Comparison of ENCODE assay signal across 18 cellular contexts in the genomic region with DNA sequence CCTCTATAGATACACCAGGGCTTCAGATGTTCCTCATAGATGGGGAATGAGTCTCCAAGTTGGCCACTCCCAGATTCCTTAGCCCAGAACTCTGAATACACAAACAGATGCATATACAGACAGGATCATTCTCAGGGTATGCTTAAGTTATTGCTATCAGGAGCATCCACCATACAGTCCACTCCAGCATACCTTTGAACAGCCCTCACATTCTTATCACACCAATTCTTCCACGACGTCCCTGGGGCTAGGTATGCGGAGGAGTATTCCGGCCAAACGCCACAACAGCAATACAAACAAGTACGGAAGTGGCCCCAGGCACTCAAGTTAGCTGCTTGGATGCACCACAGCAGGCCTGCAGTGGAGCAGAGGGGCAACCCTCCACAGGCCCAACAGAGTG.
"Had no signal": no experiment of that assay in that cellular context is flagged by ENCODE, and none has a peak within 500 bp of the region (broad histone marks: within the 10 kb centered on the region; RNA-seq: fewer than 3 reads in every experiment).

No MANE protein-coding gene starts in this region.

- H3K27me3 ChIP-seq: ascending aorta, breast epithelium, right atrium auricular region, upper lobe of left lung had no signal

- H3K9me3 ChIP-seq: ascending aorta, breast epithelium, right atrium auricular region, upper lobe of left lung had no signal

- DNase-seq: activated CD4-positive, alpha-beta T cell treated with anti-CD3 and anti-CD28 coated beads for 1 hour; activated CD4-positive, alpha-beta T cell treated with anti-CD3 and anti-CD28 coated beads, Interleukin-2, amount 50 U/mL, for 4 hours; activated naive CD4-positive, alpha-beta T cell treated with Interleukin-2 at 50 U/mL for 16 hours; activated naive CD8-positive, alpha-beta T cell treated with anti-CD3 and anti-CD28 coated beads, Interleukin-2, amount 50 U/mL, for 24 hours; activated T-cell treated with anti-CD3 and anti-CD28 coated beads for 4 hours; erythroblast; occipital lobe; small intestine; stimulated activated CD4-positive, alpha-beta T cell treated with anti-CD3 and anti-CD28 coated beads, Interleukin-4, amount 100 ng/mL, for 24 hours; stimulated activated naive CD4-positive, alpha-beta T cell; substantia nigra; T-helper 1 cell; upper lobe of left lung had no signal

- H3K4me1 ChIP-seq: breast epithelium, upper lobe of left lung had no signal

- H3K27ac ChIP-seq: ascending aorta, breast epithelium, right atrium auricular region, upper lobe of left lung had no signal

- ATAC-seq: activated naive CD8-positive, alpha-beta T cell treated with anti-CD3 and anti-CD28 coated beads, Interleukin-2, amount 50 U/mL, for 24 hours; activated T-helper 17 cell treated with anti-CD3 and anti-CD28 coated beads, Interleukin-2, amount 50 U/mL, for 72 hours had no signal

- H3K36me3 ChIP-seq: ascending aorta, breast epithelium, right atrium auricular region, upper lobe of left lung had no signal

- H3K4me3 ChIP-seq: ascending aorta, breast epithelium, right atrium auricular region, upper lobe of left lung had no signal

- FAIRE-seq: islet of Langerhans, small intestine had no signal
